1 cellular context compared by ENCODE assay signal in genomic region chr10:11243425-11244222, GRCh38.
TF ChIP-seq lines count a peak whose summit lies in the region.

No MANE protein-coding gene starts in this region.

TF ChIP-seq in IMR-90, 13 proteins besides CTCF, POLR2A, EP300 and RAD21 (continued from another document):
- TF ChIP-seq ELK1 (IDR thresholded peaks at IDR 0.05; ENCODE audit: borderline replicate concordance, low read depth, low read length) (no peak), CEBPB (IDR thresholded peaks at IDR 0.05; ENCODE audit: low read depth, low read length) (no peak), MAZ (IDR thresholded peaks at IDR 0.05; ENCODE audit: borderline replicate concordance, low read depth, low read length) (no peak), CHD1 (IDR thresholded peaks at IDR 0.05; ENCODE audit: low read depth, low read length) (no peak), NFE2L2 (IDR thresholded peaks at IDR 0.05; ENCODE audit: low read depth, low read length) (no peak), MXI1 (IDR thresholded peaks at IDR 0.05; ENCODE audit: borderline replicate concordance, low read depth, low read length) (no peak), SMC3 (IDR thresholded peaks at IDR 0.05; ENCODE audit: low read depth, low read length) (no peak), USF2 (IDR thresholded peaks at IDR 0.05; ENCODE audit: low read depth, low read length) (no peak), FOS (IDR thresholded peaks at IDR 0.05; ENCODE audit: low read depth, low read length) (no peak), RCOR1 (IDR thresholded peaks at IDR 0.05; ENCODE audit: insufficient replicate concordance, low read length) (no peak), MAFK (IDR thresholded peaks at IDR 0.05; ENCODE audit: low read depth, low read length) (no peak)
